ENCODE assay signal across 16 cellular contexts in genomic region chr11:86444981-86445380, GRCh38.
"Had no signal": no experiment of that assay in that cellular context is flagged by ENCODE, and none has a peak within 500 bp of the region (broad histone marks: within the 10 kb centered on the region; RNA-seq: fewer than 3 reads in every experiment).

No MANE protein-coding gene starts in this region.

- H3K4me3 Mint-ChIP-seq: brain; naive thymus-derived CD8-positive, alpha-beta T cell; T-cell had no signal

- H3K9me3 ChIP-seq: colonic mucosa, pancreas, sigmoid colon, spleen, thyroid gland had no signal

- H3K4me1 ChIP-seq: colonic mucosa, pancreas, sigmoid colon, spleen had no signal

- H3K9me3 Mint-ChIP-seq: brain; naive thymus-derived CD8-positive, alpha-beta T cell; T-cell had no signal

- DNase-seq: activated CD4-positive, alpha-beta T cell treated with anti-CD3 and anti-CD28 coated beads for 1 hour; activated CD4-positive, alpha-beta T cell treated with anti-CD3 and anti-CD28 coated beads, Interleukin-2, amount 50 U/mL, for 4 hours; activated naive CD4-positive, alpha-beta T cell; amygdala; central memory CD4-positive, alpha-beta T cell; colonic mucosa; naive thymus-derived CD8-positive, alpha-beta T cell; pancreas; sigmoid colon; spleen; T-cell; thyroid gland had no signal

- H3K4me2 ChIP-seq: hepatocyte had no signal

- H3K27me3 ChIP-seq: colonic mucosa, hepatocyte, pancreas, sigmoid colon, spleen, thyroid gland had no signal

- H3K4me3 ChIP-seq: colonic mucosa, hepatocyte, pancreas, sigmoid colon, spleen, thyroid gland had no signal

- H3K36me3 ChIP-seq: colonic mucosa, pancreas, thyroid gland had no signal

- ATAC-seq: left lobe of liver; naive thymus-derived CD8-positive, alpha-beta T cell; pancreas; T-cell had no signal

- H3K27ac Mint-ChIP-seq: brain; naive thymus-derived CD8-positive, alpha-beta T cell; T-cell had no signal

- H3K27me3 Mint-ChIP-seq: brain; naive thymus-derived CD8-positive, alpha-beta T cell; T-cell had no signal

- H3K36me3 Mint-ChIP-seq: naive thymus-derived CD8-positive, alpha-beta T cell had no signal

- H3K27ac ChIP-seq: colonic mucosa, hepatocyte, pancreas, sigmoid colon, spleen, thyroid gland, VCaP had no signal
